ENCODE assay signal across 24 cellular contexts in genomic region chr6:90140683-90141082, GRCh38.
"Had no signal": no experiment of that assay in that cellular context is flagged by ENCODE, and none has a peak within 500 bp of the region (broad histone marks: within the 10 kb centered on the region; RNA-seq: fewer than 3 reads in every experiment).

No MANE protein-coding gene starts in this region.

- H3K79me2 ChIP-seq: hepatocyte had no signal

- H3K4me2 ChIP-seq: hepatocyte had no signal

- H3K9me3 Mint-ChIP-seq: immature natural killer cell, mesothelial cell of epicardium had no signal

- H3K27ac ChIP-seq: coronary artery, dorsolateral prefrontal cortex, esophagus muscularis mucosa, foreskin keratinocyte, gastroesophageal sphincter, heart left ventricle, hepatocyte, left lung, lower lobe of right lung had no signal

- H3K27me3 ChIP-seq: dorsolateral prefrontal cortex, esophagus muscularis mucosa, foreskin keratinocyte, gastroesophageal sphincter, heart left ventricle, hepatocyte, left lung had no signal

- DNase-seq: dermis blood vessel endothelial cell; dorsolateral prefrontal cortex; effector CD4-positive, alpha-beta T cell; effector memory CD4-positive, alpha-beta T cell; foreskin keratinocyte; heart left ventricle; hypothalamus; immature natural killer cell; islet precursor cell; kidney; kidney glomerular epithelial cell; left lung; left ventricle myocardium superior; lower lobe of right lung; mesenchymal stem cell; mucosa of descending colon had no signal

- H3K9me3 ChIP-seq: esophagus muscularis mucosa, gastroesophageal sphincter, heart left ventricle, left lung, lower lobe of right lung, mucosa of descending colon had no signal

- H3K4me3 Mint-ChIP-seq: immature natural killer cell, mesothelial cell of epicardium had no signal

- H3K27ac Mint-ChIP-seq: immature natural killer cell, mesothelial cell of epicardium had no signal

- H3K36me3 ChIP-seq: esophagus muscularis mucosa, gastroesophageal sphincter, heart left ventricle, left lung, lower lobe of right lung had no signal

- ATAC-seq: foreskin keratinocyte, gastroesophageal sphincter, heart left ventricle, left lung, left ventricle myocardium superior, lower lobe of right lung, mucosa of descending colon had no signal

- H3K4me1 ChIP-seq: left lung, lower lobe of right lung had no signal

- H3K4me1 Mint-ChIP-seq: immature natural killer cell had no signal

- FAIRE-seq: colon, endothelial cell of umbilical vein, frontal cortex, kidney had no signal

- H2AFZ ChIP-seq: hepatocyte had no signal

- H3K4me3 ChIP-seq: coronary artery, dorsolateral prefrontal cortex, esophagus muscularis mucosa, gastroesophageal sphincter, heart left ventricle, hepatocyte, left lung, lower lobe of right lung, mucosa of descending colon had no signal

- H3K36me3 Mint-ChIP-seq: mesothelial cell of epicardium had no signal
